In the genomic region with DNA sequence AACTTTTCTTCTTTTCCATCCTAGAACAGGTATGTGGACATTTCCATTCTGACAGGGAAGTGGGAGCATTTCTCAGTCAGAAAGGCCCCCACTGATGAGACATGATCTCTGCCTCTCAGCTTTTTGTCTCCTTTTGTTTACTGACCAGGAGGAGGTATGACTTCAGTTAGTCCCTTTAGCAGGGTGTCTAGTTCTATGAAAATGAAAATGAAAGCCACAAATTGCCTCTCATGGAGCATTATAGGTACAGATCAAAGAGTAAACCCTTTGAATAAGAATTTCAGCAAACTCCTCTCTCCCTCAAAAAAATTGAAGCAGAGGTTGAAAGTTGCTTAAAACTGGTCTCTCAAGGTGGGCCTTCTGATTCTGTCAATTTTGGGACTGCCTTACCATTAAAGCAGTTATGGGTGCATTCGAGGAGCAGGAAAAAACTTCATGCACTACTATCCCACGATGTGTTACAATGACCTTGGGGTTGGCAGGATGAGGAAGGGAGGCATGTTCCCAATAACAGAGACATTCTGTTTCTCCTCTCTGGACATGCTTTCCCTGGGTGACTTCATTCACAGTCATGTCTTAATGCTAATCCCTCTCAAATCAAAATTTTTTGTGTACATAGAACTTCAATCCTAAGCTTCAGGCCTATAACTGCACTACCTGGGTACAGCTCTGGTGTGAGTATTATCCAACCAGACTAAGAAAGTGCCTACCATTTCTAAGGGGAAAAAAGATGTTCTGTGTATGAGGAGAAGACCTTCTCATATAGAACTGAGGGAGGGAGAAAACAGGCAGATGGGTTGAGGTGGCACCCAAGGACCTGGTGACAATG, we compare ENCODE assay signal across 8 cellular contexts. TPM values are rescaled to one million over a fixed set of nuclear protein-coding genes. Genes with fewer than 3 reads are reported as not detected.
DNase-seq lines count a peak whose midpoint lies in the region; ATAC-seq and TF ChIP-seq lines count a peak whose summit lies in the region.

No MANE protein-coding gene starts in this region.

- no peaks in the 10 kb centered on the region for H3K36me3 ChIP-seq in tibial artery

- H3K27me3 ChIP-seq in tibial artery, result no peaks in the 10 kb centered on the region

- peak overlapping the region; percentile 20 to 45 for H3K27ac ChIP-seq in tibial artery

- H3K4me1 ChIP-seq in tibial artery, result peaks cover 0 to 20% (median 6%) of the 10 kb centered on the region in 4 donors

- DNase-seq in OCI-M1 (lab: John Stamatoyannopoulos, UW), result peak; percentile 68
- no peak for DNase-seq in left ventricle myocardium superior
- no peak for DNase-seq in tibial artery
- no peak for DNase-seq in posterior cingulate gyrus
- DNase-seq in stimulated activated CD4-positive, alpha-beta T cell treated with anti-CD3 and anti-CD28 coated beads, Interleukin-12 subunit alpha, Interleukin-12 subunit beta, amount 100 ng/mL, for 4 hours, result no peak
- no peak for DNase-seq in activated CD4-positive, alpha-beta T cell treated with anti-CD3 and anti-CD28 coated beads for 48 hours

- intact Hi-C loops in left ventricle myocardium superior (cut with micrococcal nuclease) (no loop called here), tibial artery (cut with DNase I; ENCODE audit: low total_unique reads) (no loop called here), posterior cingulate gyrus (cut with DNase I) (no loop called here)

- H3K4me3 ChIP-seq in tibial artery, result no peak overlapping the region

- ATAC-seq in GM18867 (IDR thresholded peaks at IDR 0.05; ENCODE audit: unreplicated experiment), result peak; percentile 99
- peak; percentile 96 for ATAC-seq in HG02571 (IDR thresholded peaks at IDR 0.05; ENCODE audit: unreplicated experiment)
- peak; percentile 64 for ATAC-seq in left ventricle myocardium superior

- no peak for TF ChIP-seq CTCF in tibial artery (IDR thresholded peaks at IDR 0.05)

- no peaks in the 10 kb centered on the region for H3K9me3 ChIP-seq in tibial artery

RNA-seq across cellular contexts. Expression of a gene that starts 50.6 kb away (rescaled TPM):
- 31.3 TPM for total RNA-seq in left ventricle myocardium superior
